In the genomic region with DNA sequence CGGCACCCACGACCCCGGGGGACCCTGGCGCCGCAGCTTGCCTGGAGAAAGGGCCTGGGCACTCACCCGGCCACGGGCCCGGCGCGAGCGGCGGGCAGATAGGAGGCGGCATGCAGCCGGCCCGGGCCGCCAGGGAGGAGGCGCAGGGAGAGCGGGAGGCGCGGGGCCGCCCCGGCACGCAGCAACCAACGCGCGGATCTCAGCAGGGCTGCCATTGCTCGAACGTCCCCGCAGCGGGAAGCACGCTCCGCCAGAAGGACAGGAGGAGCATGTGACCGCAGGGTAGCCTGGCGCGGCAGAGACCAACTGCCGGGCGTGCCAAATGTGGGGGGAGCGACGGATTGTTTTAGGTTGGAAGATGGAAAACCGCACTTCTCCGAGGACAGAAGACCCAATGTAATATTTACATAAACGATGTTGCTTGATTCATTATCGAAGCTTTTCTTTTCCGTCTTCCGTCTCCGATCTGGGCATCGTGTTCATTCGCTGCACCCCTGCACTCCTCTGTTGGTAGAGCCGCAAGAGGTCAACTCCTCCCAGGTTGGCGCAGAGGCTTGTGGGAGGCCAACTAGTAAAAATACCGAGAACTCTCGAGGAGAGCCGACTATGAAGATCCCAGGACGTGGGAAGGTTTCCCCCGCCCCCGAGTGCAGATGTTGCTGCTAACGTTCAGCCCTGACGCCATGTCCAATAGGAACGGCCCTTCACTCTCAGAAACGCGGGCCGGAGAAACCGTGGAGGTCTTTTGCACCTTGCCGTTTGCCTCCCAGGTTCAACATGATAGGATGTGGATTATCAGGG, we compare ENCODE assay signal across 8 cellular contexts.
DNase-seq lines count a peak whose midpoint lies in the region; ATAC-seq lines count a peak whose summit lies in the region.

A gene (minus strand): TSS at position 257 of the 801 bp plus-strand sequence. CDS start 42 bp downstream, at position 215.

- peak within 1 kb of the TSS; percentile 85 to 99 (median 93) for H3K4me2 ChIP-seq in BLaER1 treated with 17β-estradiol and CSF1 and Interleukin-3, amounts not matched to agents 10 nM and 100 nM

- ATAC-seq in GM19351 (IDR thresholded peaks at IDR 0.05; ENCODE audit: unreplicated experiment) (peak; percentile 89), HG03521 (IDR thresholded peaks at IDR 0.05; ENCODE audit: unreplicated experiment) (peak; percentile 86)

- peak within 1 kb of the TSS; percentile 92 to 100 (median 98) for H3K9ac ChIP-seq in BLaER1 treated with 17β-estradiol and CSF1 and Interleukin-3, amounts not matched to agents 10 nM and 100 nM

- DNase-seq in NCI-H748 treated with DMSO at 0.1 percent for 48 hours (lab: John Stamatoyannopoulos, UW): peak; percentile 87
- DNase-seq in activated CD4-positive, alpha-beta T cell treated with anti-CD3 and anti-CD28 coated beads, Interleukin-2, amount 50 U/mL, for 24 hours (ENCODE audit: low read depth in 1 of 2, low spot score in 1 of 2): peak; percentile 72 to 90
- DNase-seq in dedifferentiated amniotic fluid mesenchymal stem cell (ENCODE audit: extremely low spot score): peak; percentile 98
- DNase-seq in left kidney (ENCODE audit: low read depth, low spot score): peak; percentile 99
- peak; percentile 88 to 90 for DNase-seq in stimulated activated CD4-positive, alpha-beta T cell treated with anti-CD3 and anti-CD28 coated beads, Interleukin-2, amount 100 ng/mL, for 24 hours

- H3K4me3 ChIP-seq in BLaER1 treated with 17β-estradiol and CSF1 and Interleukin-3, amounts not matched to agents 10 nM and 100 nM: peak within 1 kb of the TSS; percentile 91 to 100 (median 98)

- no peaks in the 10 kb centered on the region for H3K27me3 ChIP-seq in BLaER1 treated with 17β-estradiol and CSF1 and Interleukin-3, amounts not matched to agents 10 nM and 100 nM

- H3K9me3 ChIP-seq in BLaER1 treated with 17β-estradiol and CSF1 and Interleukin-3, amounts not matched to agents 10 nM and 100 nM (replicated peaks in 1 of 11): no peaks in the 10 kb centered on the region

- peak within 1 kb of the TSS; percentile 90 to 98 (median 96) for H3K27ac ChIP-seq in BLaER1 treated with 17β-estradiol and CSF1 and Interleukin-3, amounts not matched to agents 10 nM and 100 nM

- H3K36me3 ChIP-seq in BLaER1 treated with 17β-estradiol and CSF1 and Interleukin-3, amounts not matched to agents 10 nM and 100 nM: peaks cover 19 to 39% (median 36%) of the 10 kb centered on the region in 11 experiments

- peaks cover 17 to 24% (median 20%) of the 10 kb centered on the region in 10 experiments for H3K4me1 ChIP-seq in BLaER1 treated with 17β-estradiol and CSF1 and Interleukin-3, amounts not matched to agents 10 nM and 100 nM

- peaks cover 31 to 48% (median 47%) of the 10 kb centered on the region in 11 experiments; a peak in 21 of 22 replicates for H4K20me1 ChIP-seq in BLaER1 treated with 17β-estradiol and CSF1 and Interleukin-3, amounts not matched to agents 10 nM and 100 nM

Comparison
In these comparisons a context has a peak if more than half of its experiments do, and no peak if none do; other contexts are left out.
1. Peak in every context shown above with its lines: DNase-seq, ATAC-seq, H3K4me3 ChIP-seq and H3K27ac ChIP-seq.